14 cellular contexts compared by ENCODE assay signal in the genomic region with DNA sequence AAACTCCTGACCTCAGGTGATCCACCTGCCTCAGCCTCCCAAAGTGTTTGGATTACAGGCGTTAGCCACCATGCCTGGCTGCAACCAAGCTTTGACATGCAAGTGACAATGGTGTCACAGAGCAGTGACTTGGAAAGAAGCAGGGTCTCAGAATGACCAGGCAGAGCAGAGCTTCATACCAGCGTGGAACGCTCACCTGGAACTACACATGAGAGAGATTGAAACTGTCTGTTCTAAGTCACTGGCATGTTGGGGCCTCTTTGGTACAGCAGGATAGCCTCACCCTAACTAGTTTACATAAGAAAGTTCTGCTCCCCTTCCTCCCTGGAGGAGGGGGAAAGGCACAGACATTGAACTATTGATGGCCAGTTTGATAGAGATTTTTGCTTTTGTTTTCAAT.
A peak's percentile ranks its signal among the peaks of the same experiment; 100 is the strongest.
DNase-seq lines count a peak whose midpoint lies in the region; ATAC-seq lines count a peak whose summit lies in the region.
"Had no signal": no experiment of that assay in that cellular context is flagged by ENCODE, and none has a peak within 500 bp of the region (broad histone marks: within the 10 kb centered on the region; RNA-seq: fewer than 3 reads in every experiment).

No MANE protein-coding gene starts in this region.

- no peak overlapping the region for H3K4me3 ChIP-seq in muscle layer of colon (ENCODE audit: low read depth in 1 of 2, low read length in 2 of 2)

- intact Hi-C loops in posterior cingulate gyrus (cut with DNase I): loop anchor here (5.0 kb wide), 1 partner anchor 36 kb away; no protein-coding TSS in a partner anchor

- no peaks in the 10 kb centered on the region for H3K27me3 ChIP-seq in muscle layer of colon (ENCODE audit: control insufficient read depth in 1 of 2, insufficient read depth in 2 of 2, low read length in 2 of 2)

- no peaks in the 10 kb centered on the region for H3K36me3 ChIP-seq in muscle layer of colon (ENCODE audit: insufficient read depth, low read length)

- H3K4me1 ChIP-seq in muscle layer of colon (ENCODE audit: insufficient read depth, low read length): peaks cover 50% of the 10 kb centered on the region

- H3K27ac ChIP-seq in muscle layer of colon (ENCODE audit: low read depth, low read length): peak overlapping the region; percentile 39

- ATAC-seq in GM18867 (IDR thresholded peaks at IDR 0.05; ENCODE audit: unreplicated experiment) (peak; percentile 72), GM21526 (IDR thresholded peaks at IDR 0.05; ENCODE audit: low FRiP score, unreplicated experiment) (peak; percentile 80), HG03064 (IDR thresholded peaks at IDR 0.05; ENCODE audit: low read depth, unreplicated experiment) (peak; percentile 83)
- ATAC-seq: CD8-positive, alpha-beta T cell; naive thymus-derived CD8-positive, alpha-beta T cell had no signal

- H3K9me3 ChIP-seq in muscle layer of colon (ENCODE audit: low read length): no peaks in the 10 kb centered on the region

- H3K9ac ChIP-seq in muscle layer of colon (ENCODE audit: low read length): no peak overlapping the region

- DNase-seq in NCI-H226 (no peak), anterior cingulate cortex (lab: John Stamatoyannopoulos, UW) (no peak), NCI-H1417 (lab: John Stamatoyannopoulos, UW) (no peak), posterior cingulate gyrus (no peak)
- DNase-seq: activated CD4-positive, CD25-positive, alpha-beta regulatory T cell; activated gamma-delta T cell; CD8-positive, alpha-beta T cell; central memory CD4-positive, alpha-beta T cell; naive thymus-derived CD8-positive, alpha-beta T cell; NCI-H69 had no signal
